In genomic region chr5:35183243-35183955, GRCh38 we compare ENCODE assay signal across 9 cellular contexts. TPM values are rescaled to one million over a fixed set of nuclear protein-coding genes. Genes with fewer than 3 reads are reported as not detected.
DNase-seq lines count a peak whose midpoint lies in the region; ATAC-seq, FAIRE-seq and TF ChIP-seq lines count a peak whose summit lies in the region.
"Had no signal": no experiment of that assay in that cellular context is flagged by ENCODE, and none has a peak within 500 bp of the region (broad histone marks: within the 10 kb centered on the region; RNA-seq: fewer than 3 reads in every experiment).

No MANE protein-coding gene starts in this region.

- H3K36me3 ChIP-seq in esophagus squamous epithelium, result no peaks in the 10 kb centered on the region
- no peaks in the 10 kb centered on the region for H3K36me3 ChIP-seq in osteoblast (ENCODE audit: insufficient read depth, low read length)

- H3K4me1 ChIP-seq in esophagus squamous epithelium (peaks cover 0 to 3% (median 0%) of the 10 kb centered on the region in 3 donors), osteoblast (ENCODE audit: insufficient read depth, low read length) (no peaks in the 10 kb centered on the region)

- intact Hi-C loops in esophagus squamous epithelium (cut with DNase I), result no loop called here

- peak in 5 of 6 experiments; percentile 17 to 50 (median 27) for TF ChIP-seq CTCF in esophagus squamous epithelium (IDR thresholded peaks at IDR 0.05)
- peak; percentile 81 for TF ChIP-seq CTCF in osteoblast (IDR thresholded peaks at IDR 0.05; ENCODE audit: extremely low read depth, low read depth, low read length)

- no peaks in the 10 kb centered on the region for H3K79me2 ChIP-seq in osteoblast (ENCODE audit: insufficient read depth, low read length)

- WGBS in esophagus squamous epithelium, 2 donors, result 36 to 38% methylated on average over 4 of the region's 4 CpGs

- TF ChIP-seq POLR2A in esophagus squamous epithelium (IDR thresholded peaks at IDR 0.05), result no peak

- ATAC-seq in HG03520 (IDR thresholded peaks at IDR 0.05; ENCODE audit: unreplicated experiment), result peak; percentile 61
- no peak for ATAC-seq in GM21717 (IDR thresholded peaks at IDR 0.05; ENCODE audit: unreplicated experiment)
- no peak for ATAC-seq in HG02571 (IDR thresholded peaks at IDR 0.05; ENCODE audit: unreplicated experiment)

- DNase-seq in COLO668 (lab: John Stamatoyannopoulos, UW; ENCODE audit: unreplicated experiment) (peak; percentile 22), GM19239 (ENCODE audit: insufficient read length, low spot score) (peak; percentile 28), SIG-M5 treated with dmso at 0.1 percent for 504 hours (lab: John Stamatoyannopoulos, UW; ENCODE audit: unreplicated experiment) (peak; percentile 61), esophagus squamous epithelium (lab: John Stamatoyannopoulos, UW) (no peak), osteoblast (ENCODE audit: insufficient read length, low spot score, missing footprints) (peak; percentile 54)

- H3K27me3 ChIP-seq in esophagus squamous epithelium, result no peaks in the 10 kb centered on the region
- peaks cover 24% of the 10 kb centered on the region for H3K27me3 ChIP-seq in osteoblast (ENCODE audit: insufficient read depth, low read length)

- H3K27ac ChIP-seq in esophagus squamous epithelium (no peak overlapping the region), osteoblast (ENCODE audit: low read depth, low read length) (no peak overlapping the region)
- H3K27ac ChIP-seq: SK-N-MC had no signal

- FAIRE-seq in GM19239 (lab: Jason Lieb, UNC), result peak; percentile 47

- H2AFZ ChIP-seq in osteoblast (ENCODE audit: low read length), result peak overlapping the region; percentile 12

- H3K9me3 ChIP-seq in esophagus squamous epithelium, result no peaks in the 10 kb centered on the region
- no peaks in the 10 kb centered on the region for H3K9me3 ChIP-seq in osteoblast (ENCODE audit: low read depth, low read length)

- peak overlapping the region; percentile 43 for H3K4me2 ChIP-seq in osteoblast (ENCODE audit: insufficient read depth, low read length)

- H3K4me3 ChIP-seq in esophagus squamous epithelium (no peak overlapping the region), osteoblast (ENCODE audit: insufficient read depth, low read length) (no peak overlapping the region)
- H3K4me3 ChIP-seq: SK-N-MC had no signal

- no peaks in the 10 kb centered on the region for H4K20me1 ChIP-seq in osteoblast (ENCODE audit: insufficient read depth, low read length)

RNA-seq across cellular contexts. Expression of gene PRLR, which starts 46.9 kb away (rescaled TPM):
- 1 to 10 TPM; 1.5 to 2.8 (median 2.3) TPM for total RNA-seq in esophagus squamous epithelium
- total RNA-seq in osteoblast, result under 0.01 TPM in 1 of 2 replicates, not detected in the other
